ENCODE assay signal across 1 cellular context in the genomic region with DNA sequence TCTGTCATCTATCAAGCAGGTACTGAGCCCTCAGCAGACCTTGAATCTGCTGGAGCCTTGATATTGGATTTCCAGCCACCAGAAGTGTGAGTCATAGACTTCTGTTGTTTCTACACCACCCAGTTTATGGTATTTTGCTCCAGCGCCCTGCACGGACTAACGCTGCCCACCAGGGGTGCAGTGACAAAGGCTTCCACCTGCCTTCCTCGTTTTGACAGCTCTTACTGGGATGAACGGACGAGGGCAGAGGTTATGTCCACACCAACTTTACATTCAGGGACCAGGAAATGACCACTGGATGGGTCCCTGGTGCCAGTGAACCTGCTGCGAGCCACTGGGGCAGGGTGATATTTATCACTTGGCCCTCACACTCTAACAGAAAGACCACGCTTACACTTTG.
TF ChIP-seq lines count a peak whose summit lies in the region.

No MANE protein-coding gene starts in this region.

TF ChIP-seq in HepG2, 621 proteins besides CTCF, POLR2A, EP300 and RAD21 (continued from another document and continues in another):
- TF ChIP-seq, protein P1, sequence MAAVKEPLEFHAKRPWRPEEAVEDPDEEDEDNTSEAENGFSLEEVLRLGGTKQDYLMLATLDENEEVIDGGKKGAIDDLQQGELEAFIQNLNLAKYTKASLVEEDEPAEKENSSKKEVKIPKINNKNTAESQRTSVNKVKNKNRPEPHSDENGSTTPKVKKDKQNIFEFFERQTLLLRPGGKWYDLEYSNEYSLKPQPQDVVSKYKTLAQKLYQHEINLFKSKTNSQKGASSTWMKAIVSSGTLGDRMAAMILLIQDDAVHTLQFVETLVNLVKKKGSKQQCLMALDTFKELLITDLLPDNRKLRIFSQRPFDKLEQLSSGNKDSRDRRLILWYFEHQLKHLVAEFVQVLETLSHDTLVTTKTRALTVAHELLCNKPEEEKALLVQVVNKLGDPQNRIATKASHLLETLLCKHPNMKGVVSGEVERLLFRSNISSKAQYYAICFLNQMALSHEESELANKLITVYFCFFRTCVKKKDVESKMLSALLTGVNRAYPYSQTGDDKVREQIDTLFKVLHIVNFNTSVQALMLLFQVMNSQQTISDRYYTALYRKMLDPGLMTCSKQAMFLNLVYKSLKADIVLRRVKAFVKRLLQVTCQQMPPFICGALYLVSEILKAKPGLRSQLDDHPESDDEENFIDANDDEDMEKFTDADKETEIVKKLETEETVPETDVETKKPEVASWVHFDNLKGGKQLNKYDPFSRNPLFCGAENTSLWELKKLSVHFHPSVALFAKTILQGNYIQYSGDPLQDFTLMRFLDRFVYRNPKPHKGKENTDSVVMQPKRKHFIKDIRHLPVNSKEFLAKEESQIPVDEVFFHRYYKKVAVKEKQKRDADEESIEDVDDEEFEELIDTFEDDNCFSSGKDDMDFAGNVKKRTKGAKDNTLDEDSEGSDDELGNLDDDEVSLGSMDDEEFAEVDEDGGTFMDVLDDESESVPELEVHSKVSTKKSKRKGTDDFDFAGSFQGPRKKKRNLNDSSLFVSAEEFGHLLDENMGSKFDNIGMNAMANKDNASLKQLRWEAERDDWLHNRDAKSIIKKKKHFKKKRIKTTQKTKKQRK (IDR thresholded peaks at IDR 0.05; ENCODE audit: low read length): no peak
- no peak for TF ChIP-seq CAMTA2 (CRISPR knock-in tag; IDR thresholded peaks at IDR 0.05; ENCODE audit: borderline replicate concordance)
- TF ChIP-seq, protein P2, sequence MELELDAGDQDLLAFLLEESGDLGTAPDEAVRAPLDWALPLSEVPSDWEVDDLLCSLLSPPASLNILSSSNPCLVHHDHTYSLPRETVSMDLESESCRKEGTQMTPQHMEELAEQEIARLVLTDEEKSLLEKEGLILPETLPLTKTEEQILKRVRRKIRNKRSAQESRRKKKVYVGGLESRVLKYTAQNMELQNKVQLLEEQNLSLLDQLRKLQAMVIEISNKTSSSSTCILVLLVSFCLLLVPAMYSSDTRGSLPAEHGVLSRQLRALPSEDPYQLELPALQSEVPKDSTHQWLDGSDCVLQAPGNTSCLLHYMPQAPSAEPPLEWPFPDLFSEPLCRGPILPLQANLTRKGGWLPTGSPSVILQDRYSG (CRISPR knock-in tag; IDR thresholded peaks at IDR 0.05): peak; percentile 73; the same call in 1 of the 2 replicates
- TF ChIP-seq JUND (CRISPR knock-in tag; IDR thresholded peaks at IDR 0.05): peak; percentile 94
- TF ChIP-seq, protein P3, sequence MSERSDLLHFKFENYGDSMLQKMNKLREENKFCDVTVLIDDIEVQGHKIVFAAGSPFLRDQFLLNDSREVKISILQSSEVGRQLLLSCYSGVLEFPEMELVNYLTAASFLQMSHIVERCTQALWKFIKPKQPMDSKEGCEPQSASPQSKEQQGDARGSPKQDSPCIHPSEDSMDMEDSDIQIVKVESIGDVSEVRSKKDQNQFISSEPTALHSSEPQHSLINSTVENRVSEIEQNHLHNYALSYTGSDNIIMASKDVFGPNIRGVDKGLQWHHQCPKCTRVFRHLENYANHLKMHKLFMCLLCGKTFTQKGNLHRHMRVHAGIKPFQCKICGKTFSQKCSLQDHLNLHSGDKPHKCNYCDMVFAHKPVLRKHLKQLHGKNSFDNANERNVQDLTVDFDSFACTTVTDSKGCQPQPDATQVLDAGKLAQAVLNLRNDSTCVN (CRISPR knock-in tag; IDR thresholded peaks at IDR 0.05; ENCODE audit: borderline replicate concordance): no peak; the same call in 1 of the 2 replicates
- TF ChIP-seq ZMYM2 (CRISPR knock-in tag; IDR thresholded peaks at IDR 0.05): no peak
- TF ChIP-seq ZNF883 (CRISPR knock-in tag; IDR thresholded peaks at IDR 0.05; ENCODE audit: not compliant biosample characterization): no peak
- TF ChIP-seq, protein P4, sequence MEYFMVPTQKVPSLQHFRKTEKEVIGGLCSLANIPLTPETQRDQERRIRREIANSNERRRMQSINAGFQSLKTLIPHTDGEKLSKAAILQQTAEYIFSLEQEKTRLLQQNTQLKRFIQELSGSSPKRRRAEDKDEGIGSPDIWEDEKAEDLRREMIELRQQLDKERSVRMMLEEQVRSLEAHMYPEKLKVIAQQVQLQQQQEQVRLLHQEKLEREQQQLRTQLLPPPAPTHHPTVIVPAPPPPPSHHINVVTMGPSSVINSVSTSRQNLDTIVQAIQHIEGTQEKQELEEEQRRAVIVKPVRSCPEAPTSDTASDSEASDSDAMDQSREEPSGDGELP (IDR thresholded peaks at IDR 0.05; ENCODE audit: borderline replicate concordance, low read depth): peak; percentile 72; the same call in 1 of the 2 replicates
- no peak for TF ChIP-seq PRPF4 (IDR thresholded peaks at IDR 0.05; ENCODE audit: low read depth, low read length, poor library complexity, severe bottlenecking)
- TF ChIP-seq SMARCE1 (IDR thresholded peaks at IDR 0.05; ENCODE audit: borderline replicate concordance): no peak
- TF ChIP-seq, protein P5, sequence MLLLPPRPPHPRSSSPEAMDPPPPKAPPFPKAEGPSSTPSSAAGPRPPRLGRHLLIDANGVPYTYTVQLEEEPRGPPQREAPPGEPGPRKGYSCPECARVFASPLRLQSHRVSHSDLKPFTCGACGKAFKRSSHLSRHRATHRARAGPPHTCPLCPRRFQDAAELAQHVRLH (CRISPR knock-in tag; IDR thresholded peaks at IDR 0.05; ENCODE audit: borderline replicate concordance, low read depth): peak; percentile 84; the same call in 1 of the 2 replicates
- TF ChIP-seq KMT2A (CRISPR knock-in tag; IDR thresholded peaks at IDR 0.05): no peak
- TF ChIP-seq, protein P6, sequence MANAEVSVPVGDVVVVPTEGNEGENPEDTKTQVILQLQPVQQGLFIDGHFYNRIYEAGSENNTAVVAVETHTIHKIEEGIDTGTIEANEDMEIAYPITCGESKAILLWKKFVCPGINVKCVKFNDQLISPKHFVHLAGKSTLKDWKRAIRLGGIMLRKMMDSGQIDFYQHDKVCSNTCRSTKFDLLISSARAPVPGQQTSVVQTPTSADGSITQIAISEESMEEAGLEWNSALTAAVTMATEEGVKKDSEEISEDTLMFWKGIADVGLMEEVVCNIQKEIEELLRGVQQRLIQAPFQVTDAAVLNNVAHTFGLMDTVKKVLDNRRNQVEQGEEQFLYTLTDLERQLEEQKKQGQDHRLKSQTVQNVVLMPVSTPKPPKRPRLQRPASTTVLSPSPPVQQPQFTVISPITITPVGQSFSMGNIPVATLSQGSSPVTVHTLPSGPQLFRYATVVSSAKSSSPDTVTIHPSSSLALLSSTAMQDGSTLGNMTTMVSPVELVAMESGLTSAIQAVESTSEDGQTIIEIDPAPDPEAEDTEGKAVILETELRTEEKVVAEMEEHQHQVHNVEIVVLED (CRISPR knock-in tag; IDR thresholded peaks at IDR 0.05; ENCODE audit: borderline replicate concordance): no peak
- TF ChIP-seq SIX1 (CRISPR knock-in tag; IDR thresholded peaks at IDR 0.05; ENCODE audit: borderline replicate concordance): peak; percentile 60; the same call in 1 of the 2 replicates
- TF ChIP-seq ZNF20 (CRISPR knock-in tag; IDR thresholded peaks at IDR 0.05): no peak
- TF ChIP-seq, protein P7, sequence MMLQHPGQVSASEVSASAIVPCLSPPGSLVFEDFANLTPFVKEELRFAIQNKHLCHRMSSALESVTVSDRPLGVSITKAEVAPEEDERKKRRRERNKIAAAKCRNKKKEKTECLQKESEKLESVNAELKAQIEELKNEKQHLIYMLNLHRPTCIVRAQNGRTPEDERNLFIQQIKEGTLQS (CRISPR knock-in tag; IDR thresholded peaks at IDR 0.05): peak; percentile 81; the same call in 1 of the 2 replicates
- TF ChIP-seq BRCA1 (CRISPR knock-in tag; IDR thresholded peaks at IDR 0.05): no peak
- TF ChIP-seq CEBPG (CRISPR knock-in tag; IDR thresholded peaks at IDR 0.05): peak; percentile 66
- TF ChIP-seq, protein P8, sequence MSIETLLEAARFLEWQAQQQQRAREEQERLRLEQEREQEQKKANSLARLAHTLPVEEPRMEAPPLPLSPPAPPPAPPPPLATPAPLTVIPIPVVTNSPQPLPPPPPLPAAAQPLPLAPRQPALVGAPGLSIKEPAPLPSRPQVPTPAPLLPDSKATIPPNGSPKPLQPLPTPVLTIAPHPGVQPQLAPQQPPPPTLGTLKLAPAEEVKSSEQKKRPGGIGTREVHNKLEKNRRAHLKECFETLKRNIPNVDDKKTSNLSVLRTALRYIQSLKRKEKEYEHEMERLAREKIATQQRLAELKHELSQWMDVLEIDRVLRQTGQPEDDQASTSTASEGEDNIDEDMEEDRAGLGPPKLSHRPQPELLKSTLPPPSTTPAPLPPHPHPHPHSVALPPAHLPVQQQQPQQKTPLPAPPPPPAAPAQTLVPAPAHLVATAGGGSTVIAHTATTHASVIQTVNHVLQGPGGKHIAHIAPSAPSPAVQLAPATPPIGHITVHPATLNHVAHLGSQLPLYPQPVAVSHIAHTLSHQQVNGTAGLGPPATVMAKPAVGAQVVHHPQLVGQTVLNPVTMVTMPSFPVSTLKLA (IDR thresholded peaks at IDR 0.05): peak; percentile 35; the same call in 1 of the 2 replicates
- no peak for TF ChIP-seq RFX1 (IDR thresholded peaks at IDR 0.05)
- TF ChIP-seq ZNF34 (CRISPR knock-in tag; IDR thresholded peaks at IDR 0.05; ENCODE audit: borderline replicate concordance): no peak
- TF ChIP-seq LCORL (IDR thresholded peaks at IDR 0.05): no peak
- peak; percentile 98 for TF ChIP-seq LCORL (CRISPR knock-in tag; IDR thresholded peaks at IDR 0.05)
- TF ChIP-seq ZBTB20 (CRISPR knock-in tag; IDR thresholded peaks at IDR 0.05; ENCODE audit: borderline replicate concordance, low read depth): peak; percentile 49; the same call in 1 of the 2 replicates
- no peak for TF ChIP-seq TOPORS (CRISPR knock-in tag; IDR thresholded peaks at IDR 0.05)
- peak; percentile 71; the same call in 1 of the 2 replicates for TF ChIP-seq ZNF441 (CRISPR knock-in tag; IDR thresholded peaks at IDR 0.05; ENCODE audit: borderline replicate concordance)
- TF ChIP-seq CBX1 (IDR thresholded peaks at IDR 0.05; ENCODE audit: low read depth): peak; percentile 73
- TF ChIP-seq SPEN (CRISPR knock-in tag; IDR thresholded peaks at IDR 0.05; ENCODE audit: low read depth): peak; percentile 55; the same call in 1 of the 2 replicates
- 0 out of 2 replicates have a peak, but pooled peaks have one; percentile 41 for TF ChIP-seq BORCS8-MEF2B (CRISPR knock-in tag; IDR thresholded peaks at IDR 0.05)
- TF ChIP-seq, protein P9, sequence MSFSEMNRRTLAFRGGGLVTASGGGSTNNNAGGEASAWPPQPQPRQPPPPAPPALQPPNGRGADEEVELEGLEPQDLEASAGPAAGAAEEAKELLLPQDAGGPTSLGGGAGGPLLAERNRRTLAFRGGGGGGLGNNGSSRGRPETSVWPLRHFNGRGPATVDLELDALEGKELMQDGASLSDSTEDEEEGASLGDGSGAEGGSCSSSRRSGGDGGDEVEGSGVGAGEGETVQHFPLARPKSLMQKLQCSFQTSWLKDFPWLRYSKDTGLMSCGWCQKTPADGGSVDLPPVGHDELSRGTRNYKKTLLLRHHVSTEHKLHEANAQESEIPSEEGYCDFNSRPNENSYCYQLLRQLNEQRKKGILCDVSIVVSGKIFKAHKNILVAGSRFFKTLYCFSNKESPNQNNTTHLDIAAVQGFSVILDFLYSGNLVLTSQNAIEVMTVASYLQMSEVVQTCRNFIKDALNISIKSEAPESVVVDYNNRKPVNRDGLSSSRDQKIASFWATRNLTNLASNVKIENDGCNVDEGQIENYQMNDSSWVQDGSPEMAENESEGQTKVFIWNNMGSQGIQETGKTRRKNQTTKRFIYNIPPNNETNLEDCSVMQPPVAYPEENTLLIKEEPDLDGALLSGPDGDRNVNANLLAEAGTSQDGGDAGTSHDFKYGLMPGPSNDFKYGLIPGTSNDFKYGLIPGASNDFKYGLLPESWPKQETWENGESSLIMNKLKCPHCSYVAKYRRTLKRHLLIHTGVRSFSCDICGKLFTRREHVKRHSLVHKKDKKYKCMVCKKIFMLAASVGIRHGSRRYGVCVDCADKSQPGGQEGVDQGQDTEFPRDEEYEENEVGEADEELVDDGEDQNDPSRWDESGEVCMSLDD (CRISPR knock-in tag; IDR thresholded peaks at IDR 0.05; ENCODE audit: borderline replicate concordance): peak; percentile 77; the same call in 1 of the 2 replicates
- TF ChIP-seq REXO4 (CRISPR knock-in tag; IDR thresholded peaks at IDR 0.05; ENCODE audit: borderline replicate concordance): no peak
- TF ChIP-seq NR2F6 (IDR thresholded peaks at IDR 0.05): peak; percentile 99
- TF ChIP-seq NR2F6 (CRISPR knock-in tag; IDR thresholded peaks at IDR 0.05): peak; percentile 100
- TF ChIP-seq, protein P10, sequence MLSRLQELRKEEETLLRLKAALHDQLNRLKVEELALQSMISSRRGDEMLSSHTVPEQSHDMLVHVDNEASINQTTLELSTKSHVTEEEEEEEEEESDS (CRISPR knock-in tag; IDR thresholded peaks at IDR 0.05; ENCODE audit: borderline replicate concordance): no peak
- peak; percentile 33; the same call in 1 of the 2 replicates for TF ChIP-seq ZFY (CRISPR knock-in tag; IDR thresholded peaks at IDR 0.05)
- TF ChIP-seq HNRNPUL1 (IDR thresholded peaks at IDR 0.05; ENCODE audit: low read depth, low read length): no peak
- TF ChIP-seq JUN (CRISPR knock-in tag; IDR thresholded peaks at IDR 0.05): peak; percentile 88
- no peak for TF ChIP-seq EEA1 (CRISPR knock-in tag; IDR thresholded peaks at IDR 0.05; ENCODE audit: borderline replicate concordance)
- TF ChIP-seq, protein P11, sequence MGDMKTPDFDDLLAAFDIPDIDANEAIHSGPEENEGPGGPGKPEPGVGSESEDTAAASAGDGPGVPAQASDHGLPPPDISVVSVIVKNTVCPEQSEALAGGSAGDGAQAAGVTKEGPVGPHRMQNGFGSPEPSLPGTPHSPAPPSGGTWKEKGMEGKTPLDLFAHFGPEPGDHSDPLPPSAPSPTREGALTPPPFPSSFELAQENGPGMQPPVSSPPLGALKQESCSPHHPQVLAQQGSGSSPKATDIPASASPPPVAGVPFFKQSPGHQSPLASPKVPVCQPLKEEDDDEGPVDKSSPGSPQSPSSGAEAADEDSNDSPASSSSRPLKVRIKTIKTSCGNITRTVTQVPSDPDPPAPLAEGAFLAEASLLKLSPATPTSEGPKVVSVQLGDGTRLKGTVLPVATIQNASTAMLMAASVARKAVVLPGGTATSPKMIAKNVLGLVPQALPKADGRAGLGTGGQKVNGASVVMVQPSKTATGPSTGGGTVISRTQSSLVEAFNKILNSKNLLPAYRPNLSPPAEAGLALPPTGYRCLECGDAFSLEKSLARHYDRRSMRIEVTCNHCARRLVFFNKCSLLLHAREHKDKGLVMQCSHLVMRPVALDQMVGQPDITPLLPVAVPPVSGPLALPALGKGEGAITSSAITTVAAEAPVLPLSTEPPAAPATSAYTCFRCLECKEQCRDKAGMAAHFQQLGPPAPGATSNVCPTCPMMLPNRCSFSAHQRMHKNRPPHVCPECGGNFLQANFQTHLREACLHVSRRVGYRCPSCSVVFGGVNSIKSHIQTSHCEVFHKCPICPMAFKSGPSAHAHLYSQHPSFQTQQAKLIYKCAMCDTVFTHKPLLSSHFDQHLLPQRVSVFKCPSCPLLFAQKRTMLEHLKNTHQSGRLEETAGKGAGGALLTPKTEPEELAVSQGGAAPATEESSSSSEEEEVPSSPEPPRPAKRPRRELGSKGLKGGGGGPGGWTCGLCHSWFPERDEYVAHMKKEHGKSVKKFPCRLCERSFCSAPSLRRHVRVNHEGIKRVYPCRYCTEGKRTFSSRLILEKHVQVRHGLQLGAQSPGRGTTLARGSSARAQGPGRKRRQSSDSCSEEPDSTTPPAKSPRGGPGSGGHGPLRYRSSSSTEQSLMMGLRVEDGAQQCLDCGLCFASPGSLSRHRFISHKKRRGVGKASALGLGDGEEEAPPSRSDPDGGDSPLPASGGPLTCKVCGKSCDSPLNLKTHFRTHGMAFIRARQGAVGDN (CRISPR knock-in tag; IDR thresholded peaks at IDR 0.05): peak; percentile 76
